In the genomic region with DNA sequence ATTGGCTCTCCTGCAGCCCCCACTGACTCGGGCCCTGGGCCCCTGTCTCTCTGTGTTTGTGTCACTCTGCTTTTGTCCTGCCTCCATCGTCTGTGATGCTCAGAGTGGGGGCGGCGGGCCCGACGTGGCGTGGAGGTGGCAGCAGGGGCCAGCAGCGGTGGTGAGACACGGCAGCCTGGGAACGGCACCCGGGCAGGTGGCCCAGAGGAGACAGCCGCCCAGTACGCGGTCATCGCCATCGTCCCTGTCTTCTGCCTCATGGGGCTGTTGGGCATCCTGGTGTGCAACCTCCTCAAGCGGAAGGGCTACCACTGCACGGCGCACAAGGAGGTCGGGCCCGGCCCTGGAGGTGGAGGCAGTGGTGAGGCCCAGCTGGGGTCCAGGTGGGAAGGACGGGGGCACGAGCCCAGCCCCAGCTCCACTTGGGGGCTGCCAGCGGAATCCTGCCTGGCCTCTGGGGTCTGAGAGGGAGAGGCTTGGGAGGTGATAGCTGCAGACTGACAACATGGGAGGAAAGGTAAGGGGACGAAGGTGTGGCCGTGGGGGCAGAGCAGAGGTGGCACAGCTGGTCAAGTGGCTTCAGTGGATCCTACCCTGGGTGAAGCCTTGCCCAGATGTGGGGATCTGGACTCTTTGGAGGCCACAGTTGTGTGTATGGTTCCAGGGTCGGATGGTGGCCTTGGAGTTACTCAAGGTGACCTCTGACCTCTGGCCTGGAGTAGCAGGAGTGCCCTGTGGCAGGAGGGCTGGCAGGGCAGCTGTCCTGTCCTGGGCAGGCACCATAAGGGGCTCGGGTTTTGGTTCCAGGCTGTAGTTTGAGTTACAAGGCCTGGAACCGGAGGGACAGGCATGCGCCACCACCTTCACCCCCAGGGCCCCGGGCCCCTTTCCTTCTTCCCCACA, we compare ENCODE assay signal across 30 cellular contexts. TPM values are rescaled to one million over a fixed set of nuclear protein-coding genes. Genes with fewer than 3 reads are reported as not detected.
DNase-seq lines count a peak whose midpoint lies in the region; ATAC-seq and TF ChIP-seq lines count a peak whose summit lies in the region.
"Had no signal": no experiment of that assay in that cellular context is flagged by ENCODE, and none has a peak within 500 bp of the region (broad histone marks: within the 10 kb centered on the region; RNA-seq: fewer than 3 reads in every experiment).

No MANE protein-coding gene starts in this region.

- H3K4me1 Mint-ChIP-seq in central memory CD8-positive, alpha-beta T cell = peaks cover 29% of the 10 kb centered on the region

- H3K27ac ChIP-seq in BLaER1 (peak overlapping the region; percentile 83), HL-60 (replicated peaks) (peak overlapping the region; percentile 45)
- H3K27ac ChIP-seq: breast epithelium, C4-2B, pancreas, Peyer's patch, upper lobe of right lung had no signal

- H3K4me2 ChIP-seq in BLaER1 = peak overlapping the region; percentile 99
- H3K4me2 ChIP-seq: GM23338, smooth muscle cell had no signal

- H3K9ac ChIP-seq in BLaER1 = peak overlapping the region; percentile 71

- DNase-seq in HL-60 (ENCODE audit: low read depth in 1 of 2, low spot score in 1 of 2) (no peak), mucosa of descending colon (peak in 2 of 3 donors; percentile 22 to 28), NCI-H2227 treated with DMSO at 0.1 percent for 48 hours (lab: John Stamatoyannopoulos, UW) (no peak), HCEC 1CT (no peak)
- no peak for DNase-seq in central memory CD8-positive, alpha-beta T cell (ENCODE audit: low spot score in 2 of 2)
- DNase-seq: activated CD4-positive, alpha-beta memory T cell treated with anti-CD3 and anti-CD28 coated beads for 36 hours; activated CD4-positive, alpha-beta T cell treated with anti-CD3 and anti-CD28 coated beads for 1 hour; activated CD8-positive, alpha-beta memory T cell treated with anti-CD3 and anti-CD28 coated beads, Interleukin-2, amount 50 U/mL, for 4 hours; activated naive CD4-positive, alpha-beta T cell treated with anti-CD3 and anti-CD28 coated beads, Interleukin-2, amount 10 ng/mL, durations not matched to agents 7 days and 5 days; amygdala; Caco-2; effector CD4-positive, alpha-beta T cell; MV-4-11; NCI-H1436 treated with DMSO at 0.1 percent for 48 hours; NCI-H446 treated with DMSO at 0.1 percent for 48 hours; NCI-H774; nephron progenitor cell; stimulated activated CD4-positive, alpha-beta T cell treated with anti-CD3 and anti-CD28 coated beads, Interleukin-1b, Interleukin-23, amount 100 ng/mL, for 48 hours; stimulated activated naive CD8-positive, alpha-beta T cell treated with anti-CD3 and anti-CD28 coated beads, Interleukin-15, Interleukin-2, amounts not matched to agents 100 U/mL and 50 U/mL, for 24 hours; upper lobe of right lung had no signal

- H3K4me3 Mint-ChIP-seq in central memory CD8-positive, alpha-beta T cell = no peak overlapping the region
- H3K4me3 Mint-ChIP-seq: activated CD4-positive, alpha-beta memory T cell treated with anti-CD3 and anti-CD28 coated beads for 36 hours; activated naive CD4-positive, alpha-beta T cell treated with anti-CD3 and anti-CD28 coated beads, Interleukin-2, amount 10 ng/mL, durations not matched to agents 7 days and 5 days; activated T-helper 17 cell treated with anti-CD3 and anti-CD28 coated beads, Interleukin-2, amount 50 U/mL, for 72 hours; GM23338; nephron progenitor cell had no signal

- no peaks in the 10 kb centered on the region for H3K9me3 ChIP-seq in BLaER1
- H3K9me3 ChIP-seq in mucosa of descending colon = no peaks in the 10 kb centered on the region
- H3K9me3 ChIP-seq: breast epithelium, Caco-2, pancreas, Peyer's patch, upper lobe of right lung had no signal

- no peak overlapping the region for H3K4me3 ChIP-seq in BLaER1
- no peak overlapping the region for H3K4me3 ChIP-seq in HL-60 (replicated peaks; ENCODE audit: insufficient read depth, low read length)
- no peak overlapping the region for H3K4me3 ChIP-seq in mucosa of descending colon
- H3K4me3 ChIP-seq: breast epithelium, GM23338, pancreas, Peyer's patch, smooth muscle cell, upper lobe of right lung had no signal

- no peak for TF ChIP-seq CTCF in HL-60 (IDR thresholded peaks at IDR 0.05; ENCODE audit: insufficient read depth, low read length)
- no peak for TF ChIP-seq CTCF in mucosa of descending colon (IDR thresholded peaks at IDR 0.05)

- intact Hi-C loops in mucosa of descending colon (cut with DNase I, micrococcal nuclease) = no loop called here

- peak overlapping the region; percentile 75 for H3K27ac Mint-ChIP-seq in central memory CD8-positive, alpha-beta T cell (ENCODE audit: low read depth)
- H3K27ac Mint-ChIP-seq: activated CD4-positive, alpha-beta memory T cell treated with anti-CD3 and anti-CD28 coated beads for 36 hours; activated T-helper 17 cell treated with anti-CD3 and anti-CD28 coated beads, Interleukin-2, amount 50 U/mL, for 72 hours; nephron progenitor cell had no signal

- peaks cover 46% of the 10 kb centered on the region for H3K36me3 Mint-ChIP-seq in central memory CD8-positive, alpha-beta T cell (ENCODE audit: insufficient read depth)

- H3K27me3 Mint-ChIP-seq in central memory CD8-positive, alpha-beta T cell = no peaks in the 10 kb centered on the region
- H3K27me3 Mint-ChIP-seq: activated CD4-positive, alpha-beta memory T cell treated with anti-CD3 and anti-CD28 coated beads for 36 hours; activated naive CD4-positive, alpha-beta T cell treated with anti-CD3 and anti-CD28 coated beads, Interleukin-2, amount 10 ng/mL, durations not matched to agents 7 days and 5 days; activated T-helper 17 cell treated with anti-CD3 and anti-CD28 coated beads, Interleukin-2, amount 50 U/mL, for 72 hours had no signal

- ATAC-seq in central memory CD8-positive, alpha-beta T cell (replicated peaks; ENCODE audit: extremely low read depth, poor library complexity, severe bottlenecking) = no peak
- no peak for ATAC-seq in mucosa of descending colon
- ATAC-seq in GM21825 (IDR thresholded peaks at IDR 0.05; ENCODE audit: unreplicated experiment) = no peak
- ATAC-seq in HG02938 (IDR thresholded peaks at IDR 0.05; ENCODE audit: unreplicated experiment) = no peak

- no peaks in the 10 kb centered on the region for H3K9me3 Mint-ChIP-seq in central memory CD8-positive, alpha-beta T cell
- H3K9me3 Mint-ChIP-seq: activated CD4-positive, alpha-beta memory T cell treated with anti-CD3 and anti-CD28 coated beads for 36 hours; activated naive CD4-positive, alpha-beta T cell treated with anti-CD3 and anti-CD28 coated beads, Interleukin-2, amount 10 ng/mL, durations not matched to agents 7 days and 5 days; activated T-helper 17 cell treated with anti-CD3 and anti-CD28 coated beads, Interleukin-2, amount 50 U/mL, for 72 hours; GM23338; nephron progenitor cell had no signal

- H3K36me3 ChIP-seq in BLaER1 (peaks cover 68% of the 10 kb centered on the region), mucosa of descending colon (ENCODE audit: low read depth) (no peaks in the 10 kb centered on the region)
- H3K36me3 ChIP-seq: breast epithelium, pancreas, Peyer's patch had no signal

- peaks cover 54% of the 10 kb centered on the region for H4K20me1 ChIP-seq in BLaER1

- no peaks in the 10 kb centered on the region for H3K27me3 ChIP-seq in BLaER1
- no peaks in the 10 kb centered on the region for H3K27me3 ChIP-seq in HL-60 (ENCODE audit: insufficient read depth, poor library complexity, severe bottlenecking)
- H3K27me3 ChIP-seq: breast epithelium, pancreas, Peyer's patch, upper lobe of right lung had no signal

- H3K4me1 ChIP-seq in BLaER1 (peaks cover 62% of the 10 kb centered on the region), mucosa of descending colon (ENCODE audit: low read depth) (no peaks in the 10 kb centered on the region)
- H3K4me1 ChIP-seq: breast epithelium, Caco-2, pancreas had no signal

RNA-seq across cellular contexts. Expression of gene RELT, which starts 16.2 kb away (rescaled TPM):
- 1 to 10 TPM; 2.3 to 4.7 (median 4.4) TPM for total RNA-seq in mucosa of descending colon

Comparison
In these comparisons a context has a peak if more than half of its experiments do, and no peak if none do; other contexts are left out.
1. DNase-seq: peak in mucosa of descending colon (2 of 3); none in HL-60 (0 of 2), central memory CD8-positive, alpha-beta T cell (0 of 2), NCI-H2227 treated with DMSO at 0.1 percent for 48 hours (single experiment) and HCEC 1CT (single experiment).